8 cellular contexts compared by ENCODE assay signal in the genomic region with DNA sequence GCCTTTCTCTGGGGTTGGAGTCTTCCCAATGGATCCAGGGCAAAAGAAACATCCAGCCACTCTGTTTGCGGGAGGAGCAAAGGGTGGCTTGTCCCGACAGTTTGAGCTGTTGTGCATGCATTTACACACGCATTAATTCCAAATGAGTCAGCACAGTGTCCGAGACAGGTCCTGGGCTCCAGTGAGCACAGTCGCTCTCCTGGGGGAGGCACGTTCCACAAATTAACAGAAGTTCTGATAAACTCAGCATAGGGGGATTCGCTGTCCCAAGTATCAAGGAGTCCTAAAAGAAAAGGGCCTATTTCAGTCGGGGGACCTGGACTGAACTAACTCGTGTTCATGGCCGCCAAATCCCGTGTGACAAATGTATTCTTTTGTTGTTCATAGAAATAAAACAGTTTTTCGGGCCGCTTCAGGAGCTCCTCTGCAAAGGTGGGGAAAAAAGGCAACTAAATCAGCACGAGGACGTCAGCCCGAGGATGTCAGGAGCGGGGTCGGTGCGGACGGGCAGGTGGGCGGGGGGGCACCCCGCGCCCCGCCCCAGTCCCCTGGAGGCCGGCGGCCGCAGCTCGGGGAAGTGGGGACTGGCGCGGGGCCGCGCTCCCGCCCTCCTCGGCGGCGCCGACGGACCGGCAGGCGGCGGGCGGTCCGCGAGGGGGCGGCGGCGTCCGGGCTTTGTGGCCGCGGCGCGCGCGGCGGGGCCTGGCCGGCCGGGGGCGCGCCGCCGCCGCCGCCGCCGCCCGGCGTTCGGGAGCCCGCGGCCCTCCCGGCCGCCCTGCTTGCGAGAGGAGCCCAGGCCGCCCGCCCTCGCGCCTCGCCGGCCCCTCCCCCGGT. TPM values are rescaled to one million over a fixed set of nuclear protein-coding genes. Genes with fewer than 3 reads are reported as not detected.
A peak's percentile ranks its signal among the peaks of the same experiment; 100 is the strongest.
DNase-seq lines count a peak whose midpoint lies in the region; ATAC-seq and TF ChIP-seq lines count a peak whose summit lies in the region.

A gene with protein sequence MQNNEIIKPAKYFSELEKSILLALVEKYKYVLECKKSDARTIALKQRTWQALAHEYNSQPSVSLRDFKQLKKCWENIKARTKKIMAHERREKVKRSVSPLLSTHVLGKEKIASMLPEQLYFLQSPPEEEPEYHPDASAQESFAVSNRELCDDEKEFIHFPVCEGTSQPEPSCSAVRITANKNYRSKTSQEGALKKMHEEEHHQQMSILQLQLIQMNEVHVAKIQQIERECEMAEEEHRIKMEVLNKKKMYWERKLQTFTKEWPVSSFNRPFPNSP (plus strand): TSS at position 612 of the 834 bp plus-strand sequence. CDS start 14,796 bp downstream, outside the sequence.

- H3K9me3 ChIP-seq in RWPE2 (ENCODE audit: severe bottlenecking) (no peaks in the 10 kb centered on the region), tibial artery (no peaks in the 10 kb centered on the region)

- H3K36me3 ChIP-seq in RWPE2 (ENCODE audit: low read depth) = peaks cover 5% of the 10 kb centered on the region
- no peaks in the 10 kb centered on the region for H3K36me3 ChIP-seq in tibial artery

- peaks cover 4 to 6% of the 10 kb centered on the region in 2 donors for H3K36me3 Mint-ChIP-seq in activated naive CD4-positive, alpha-beta T cell treated with anti-CD3 and anti-CD28 coated beads, Interleukin-2, amount 50 U/mL, for 72 hours

- H3K27ac Mint-ChIP-seq in activated naive CD4-positive, alpha-beta T cell treated with anti-CD3 and anti-CD28 coated beads, Interleukin-2, amount 50 U/mL, for 72 hours = peak within 1 kb of the TSS; percentile 91 to 93

- ATAC-seq in GM21423 (IDR thresholded peaks at IDR 0.05; ENCODE audit: unreplicated experiment) (peak; percentile 75), RWPE2 (ENCODE audit: low read depth) (peak; percentile 48)
- peak; percentile 82 to 86 for ATAC-seq in activated naive CD4-positive, alpha-beta T cell treated with anti-CD3 and anti-CD28 coated beads, Interleukin-2, amount 50 U/mL, for 72 hours

- H3K27me3 ChIP-seq in RWPE2 (ENCODE audit: insufficient read depth, poor library complexity, severe bottlenecking) (no peaks in the 10 kb centered on the region), tibial artery (peaks cover 0 to 3% of the 10 kb centered on the region in 2 donors)

- DNase-seq in DMS153 (lab: John Stamatoyannopoulos, UW) (peak; percentile 22), HUDEP-2 (lab: John Stamatoyannopoulos, UW; ENCODE audit: unreplicated experiment in 76 of 76) (peak in 55 of 76 experiments; percentile 10 to 63 (median 29)), RWPE2 (ENCODE audit: low spot score) (peak; percentile 60), glomerular endothelial cell (ENCODE audit: extremely low read depth, low read depth, low spot score) (no peak), occipital lobe (lab: John Stamatoyannopoulos, UW) (peak; percentile 44), tibial artery (peak; percentile 35 to 81)
- peak; percentile 57 to 66 for DNase-seq in activated naive CD4-positive, alpha-beta T cell treated with anti-CD3 and anti-CD28 coated beads, Interleukin-2, amount 50 U/mL, for 72 hours (ENCODE audit: low spot score in 2 of 2)

- no peak for TF ChIP-seq CTCF in RWPE2 (IDR thresholded peaks at IDR 0.05; ENCODE audit: poor library complexity, severe bottlenecking)
- TF ChIP-seq CTCF in tibial artery (IDR thresholded peaks at IDR 0.05) = peak; percentile 20 to 49

- H3K4me3 ChIP-seq in RWPE2 (ENCODE audit: severe bottlenecking) = peak within 1 kb of the TSS; percentile 88
- peak within 1 kb of the TSS; percentile 65 for H3K4me3 ChIP-seq in tibial artery

- H3K4me1 ChIP-seq in RWPE2 (ENCODE audit: insufficient read depth, poor library complexity, severe bottlenecking) (peaks cover 24% of the 10 kb centered on the region), tibial artery (peaks cover 0 to 38% (median 19%) of the 10 kb centered on the region in 4 donors)

- no peaks in the 10 kb centered on the region for H3K9me3 Mint-ChIP-seq in activated naive CD4-positive, alpha-beta T cell treated with anti-CD3 and anti-CD28 coated beads, Interleukin-2, amount 50 U/mL, for 72 hours

- intact Hi-C loops in tibial artery (cut with DNase I; ENCODE audit: low total_unique reads) = loop anchor here (5.0 kb wide), 2 partner anchors 74 to 609 kb away; a partner anchor contains a TSS

- H3K27ac ChIP-seq in RWPE2 (ENCODE audit: poor library complexity, severe bottlenecking) = peak within 1 kb of the TSS; percentile 96
- peak within 1 kb of the TSS; percentile 84 to 88 for H3K27ac ChIP-seq in tibial artery

RNA-seq across cellular contexts. Expression of the gene that starts here (rescaled TPM):
- total RNA-seq in activated naive CD4-positive, alpha-beta T cell treated with anti-CD3 and anti-CD28 coated beads, Interleukin-2, amount 50 U/mL, for 72 hours = 10 to 100 TPM; 10.8 to 18.5 TPM
- total RNA-seq in glomerular endothelial cell (112 and 129 TPM in 2 replicates), occipital lobe (67.5 TPM)
